In the genomic region with DNA sequence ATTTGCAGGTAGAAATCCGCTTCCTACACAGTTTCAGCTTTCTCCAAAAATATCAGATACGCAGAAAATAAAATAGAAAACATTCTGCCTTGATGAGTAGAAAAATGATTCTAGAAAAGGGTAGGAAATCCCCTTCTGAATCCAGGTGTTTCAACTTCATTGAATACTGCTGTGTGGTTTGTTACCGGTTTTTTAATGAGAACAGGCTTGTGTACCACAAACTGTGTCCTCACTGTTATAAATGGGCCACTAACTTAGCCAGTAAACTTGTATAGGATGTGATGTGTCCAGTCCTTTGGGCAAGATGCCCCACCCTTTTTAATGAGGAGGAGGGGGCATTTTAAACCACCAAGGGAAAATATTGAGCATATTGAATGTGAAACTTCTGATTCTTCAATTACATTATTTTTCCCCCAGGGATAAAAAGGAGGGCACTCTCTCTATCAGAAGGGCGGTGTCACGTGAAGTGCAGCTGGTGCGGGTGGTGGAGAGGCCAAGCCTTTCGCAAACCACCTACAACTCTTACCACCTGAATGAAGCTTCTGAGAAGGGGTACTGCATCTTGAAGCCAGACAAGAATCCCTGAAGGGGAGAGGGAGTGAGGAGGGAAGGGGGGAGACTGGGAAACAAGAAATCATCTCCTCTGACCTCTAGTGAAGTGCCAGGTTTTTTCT, we compare ENCODE assay signal across 9 cellular contexts. TPM values are rescaled to one million over a fixed set of nuclear protein-coding genes. Genes with fewer than 3 reads are reported as not detected.
DNase-seq lines count a peak whose midpoint lies in the region; ATAC-seq and TF ChIP-seq lines count a peak whose summit lies in the region.
"Had no signal": no experiment of that assay in that cellular context is flagged by ENCODE, and none has a peak within 500 bp of the region (broad histone marks: within the 10 kb centered on the region; RNA-seq: fewer than 3 reads in every experiment).

No MANE protein-coding gene starts in this region.

- TF ChIP-seq CTCF in CD14-positive monocyte (IDR thresholded peaks at IDR 0.05) (no peak), fibroblast of pulmonary artery (IDR thresholded peaks at IDR 0.05; ENCODE audit: low read length, missing control alignments) (no peak), parathyroid adenoma (IDR thresholded peaks at IDR 0.05) (no peak), foreskin fibroblast (IDR thresholded peaks at IDR 0.05; ENCODE audit: low read depth, low read length) (no peak)

- H3K4me3 ChIP-seq in fibroblast of pulmonary artery (replicated peaks; ENCODE audit: low read depth, low read length), result peak overlapping the region; percentile 58
- H3K4me3 ChIP-seq in parathyroid adenoma (ENCODE audit: low read depth, low read length), result peak overlapping the region; percentile 60
- peak overlapping the region in 1 of 2 donors; percentile 61 for H3K4me3 ChIP-seq in foreskin fibroblast (ENCODE audit: low read depth in 1 of 2, low read length in 2 of 2)

- no peaks in the 10 kb centered on the region for H3K27me3 ChIP-seq in parathyroid adenoma (ENCODE audit: control insufficient read depth, insufficient read depth, low read length)

- DNase-seq in CD14-positive monocyte (ENCODE audit: low spot score), result no peak
- peak; percentile 1 for DNase-seq in RPMI7951 (ENCODE audit: low read depth)
- no peak for DNase-seq in fibroblast of pulmonary artery (ENCODE audit: low read depth)
- no peak for DNase-seq in foreskin fibroblast
- DNase-seq in dermis blood vessel endothelial cell, result no peak

- ATAC-seq in GM18868 (IDR thresholded peaks at IDR 0.05; ENCODE audit: unreplicated experiment) (peak; percentile 44), HG02973 (IDR thresholded peaks at IDR 0.05; ENCODE audit: unreplicated experiment) (peak; percentile 41)

- peaks cover 0 to 16% (median 6%) of the 10 kb centered on the region in 7 donors for H3K9me3 Mint-ChIP-seq in CD14-positive monocyte

- peak overlapping the region; percentile 87 for H3K27ac ChIP-seq in parathyroid adenoma

- no peaks in the 10 kb centered on the region for H3K9me3 ChIP-seq in parathyroid adenoma (ENCODE audit: control insufficient read depth, low read length)

- no peaks in the 10 kb centered on the region for H3K36me3 ChIP-seq in parathyroid adenoma (ENCODE audit: control insufficient read depth, insufficient read depth, low read length)

- H2AFZ ChIP-seq in parathyroid adenoma, result peak overlapping the region; percentile 83

- H3K4me1 Mint-ChIP-seq in CD14-positive monocyte, result peaks cover 17% of the 10 kb centered on the region

- peaks cover 3% of the 10 kb centered on the region for H3K4me1 ChIP-seq in parathyroid adenoma

- peaks cover 67 to 74% (median 71%) of the 10 kb centered on the region in 3 donors for H3K27me3 Mint-ChIP-seq in CD14-positive monocyte (ENCODE audit: low read depth in 3 of 3)

- H3K4me3 Mint-ChIP-seq in CD14-positive monocyte, result peak overlapping the region; percentile 68 to 75

- intact Hi-C loops in CD14-positive monocyte (cut with micrococcal nuclease), result no loop called here

- H3K4me2 ChIP-seq in parathyroid adenoma (ENCODE audit: low read length), result peak overlapping the region; percentile 87

- no peak overlapping the region for H3K27ac Mint-ChIP-seq in CD14-positive monocyte

- no peaks in the 10 kb centered on the region for H3K79me2 ChIP-seq in parathyroid adenoma

- H3K36me3 Mint-ChIP-seq in CD14-positive monocyte, result peaks cover 0 to 1% of the 10 kb centered on the region in 2 donors

- H3K9ac ChIP-seq in parathyroid adenoma, result no peak overlapping the region

RNA-seq across cellular contexts. Expression of a gene that starts 4.5 kb away (rescaled TPM):
- not detected for polyA plus RNA-seq in CD14-positive monocyte
- total RNA-seq in RPMI7951 (2014; rRNA removed; shearing (Covaris generic)), result not detected in 2 replicates
- 0.05 TPM in 1 of 2 replicates, not detected in the other for total RNA-seq in dermis blood vessel endothelial cell
- total RNA-seq: LHCN-M2 had no signal
